Comparison of ENCODE assay signal across 9 cellular contexts in the genomic region with DNA sequence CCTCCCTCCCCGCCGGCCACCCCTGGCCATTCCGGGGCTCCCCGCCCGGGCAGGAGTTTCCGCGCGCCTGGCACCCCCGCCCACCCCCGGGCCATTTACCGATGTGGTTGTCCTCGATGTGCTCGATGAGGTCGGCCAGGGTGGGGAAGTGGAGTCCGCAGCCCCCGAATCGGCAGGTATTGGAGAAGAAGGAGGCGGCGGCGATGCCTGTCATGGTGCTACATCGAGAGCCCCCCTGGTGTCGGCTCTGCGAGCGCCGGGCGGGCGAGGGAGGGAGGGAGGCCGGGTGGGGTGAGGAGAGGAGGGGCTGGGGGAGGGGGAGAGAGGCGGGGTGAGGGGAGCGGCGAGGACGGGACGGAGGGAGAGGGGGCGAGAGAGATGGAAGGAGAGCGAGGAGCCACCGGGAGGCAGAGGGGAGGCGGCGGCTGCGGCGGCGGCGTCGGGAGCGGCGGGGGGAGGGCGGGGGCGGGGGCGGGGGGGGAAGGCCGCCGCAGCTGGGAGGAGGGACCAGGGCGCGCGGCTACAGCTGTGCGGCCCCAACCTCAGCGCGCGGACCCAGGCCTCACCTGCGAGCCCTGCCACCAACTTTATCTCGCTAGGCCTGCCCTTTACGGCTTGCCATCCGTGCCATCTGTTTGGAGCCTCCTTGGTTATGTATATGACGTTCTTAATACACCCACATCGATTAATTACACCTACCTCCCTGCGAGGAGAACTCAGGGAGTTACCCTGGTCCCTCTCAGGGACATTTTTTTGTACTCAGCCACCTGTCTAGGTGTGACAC. TPM values are rescaled to one million over a fixed set of nuclear protein-coding genes. Genes with fewer than 3 reads are reported as not detected.
DNase-seq lines count a peak whose midpoint lies in the region; ATAC-seq and TF ChIP-seq lines count a peak whose summit lies in the region.
"Had no signal": no experiment of that assay in that cellular context is flagged by ENCODE, and none has a peak within 500 bp of the region (broad histone marks: within the 10 kb centered on the region; RNA-seq: fewer than 3 reads in every experiment).

JAZF1 (minus strand) TSS at position 432 of the 784 bp plus-strand sequence.

- peak within 1 kb of the TSS; percentile 75 for H3K27ac ChIP-seq in lower lobe of right lung
- H3K27ac ChIP-seq: 22Rv1 had no signal

- peak; percentile 81 for DNase-seq in DMS 273 (lab: John Stamatoyannopoulos, UW; ENCODE audit: unreplicated experiment)
- DNase-seq in DMS 273 treated with DMSO at 0.1 percent for 48 hours (lab: John Stamatoyannopoulos, UW), result no peak
- DNase-seq in NCI-H510A (lab: John Stamatoyannopoulos, UW), result peak; percentile 55
- DNase-seq in activated CD8-positive, alpha-beta memory T cell treated with anti-CD3 and anti-CD28 coated beads for 1 hour (ENCODE audit: extremely low read depth in 1 of 2, low read depth in 1 of 2), result peak; percentile 12 to 43
- peak; percentile 33 for DNase-seq in effector CD8-positive, alpha-beta T cell (lab: John Stamatoyannopoulos, UW)
- DNase-seq in lower lobe of right lung, result peak; percentile 72
- DNase-seq in stimulated activated CD4-positive, alpha-beta T cell treated with anti-CD3 and anti-CD28 coated beads, Interleukin-4, amount 100 ng/mL, for 48 hours (ENCODE audit: low read depth in 2 of 2), result peak; percentile 19 to 23

- H3K36me3 ChIP-seq in lower lobe of right lung, result no peaks in the 10 kb centered on the region

- TF ChIP-seq CTCF in lower lobe of right lung (IDR thresholded peaks at IDR 0.05), result no peak

- H3K4me3 ChIP-seq in lower lobe of right lung, result peak within 1 kb of the TSS; percentile 68

- no peaks in the 10 kb centered on the region for H3K27me3 ChIP-seq in lower lobe of right lung (ENCODE audit: low read depth)

- ATAC-seq in lower lobe of right lung, result peak; percentile 67 to 72
- ATAC-seq in GM19455 (IDR thresholded peaks at IDR 0.05; ENCODE audit: unreplicated experiment), result no peak

- no peaks in the 10 kb centered on the region for H3K9me3 ChIP-seq in lower lobe of right lung

- peaks cover 29% of the 10 kb centered on the region for H3K4me1 ChIP-seq in lower lobe of right lung

- intact Hi-C loops in lower lobe of right lung (cut with DNase I), result no loop called here

RNA-seq across cellular contexts. Expression of gene JAZF1, which starts in this region (rescaled TPM):
- total RNA-seq in lower lobe of right lung, result 19.4 TPM
